22 cellular contexts compared by ENCODE assay signal in genomic region chr4:5957091-5957490, GRCh38.
DNase-seq lines count a peak whose midpoint lies in the region; ATAC-seq and TF ChIP-seq lines count a peak whose summit lies in the region.
"Had no signal": no experiment of that assay in that cellular context is flagged by ENCODE, and none has a peak within 500 bp of the region (broad histone marks: within the 10 kb centered on the region; RNA-seq: fewer than 3 reads in every experiment).

No MANE protein-coding gene starts in this region.

- H3K9me3 Mint-ChIP-seq in neural progenitor cell (no peaks in the 10 kb centered on the region), chondrocyte (ENCODE audit: low read depth) (no peaks in the 10 kb centered on the region)
- H3K9me3 Mint-ChIP-seq in stimulated activated memory B cell treated with anti-CD40 and anti-IgM and Interleukin-4, amounts not matched to agents 10 μg/mL and 1 μg/mL and 100 μg/mL, for 72 hours = no peaks in the 10 kb centered on the region
- H3K9me3 Mint-ChIP-seq: activated CD8-positive, alpha-beta T cell treated with anti-CD3 and anti-CD28 coated beads for 36 hours had no signal

- H3K79me2 ChIP-seq in neural progenitor cell (ENCODE audit: low read depth) = no peaks in the 10 kb centered on the region

- H3K36me3 ChIP-seq in neural progenitor cell = no peaks in the 10 kb centered on the region
- H3K36me3 ChIP-seq: brain microvascular endothelial cell, esophagus squamous epithelium, Peyer's patch, SJCRH30, stomach, tibial artery had no signal

- peak overlapping the region; percentile 42 for H2AFZ ChIP-seq in neural progenitor cell (replicated peaks)

- no peak overlapping the region for H3K9ac ChIP-seq in neural progenitor cell
- H3K9ac ChIP-seq: KMS-11 had no signal

- H3K4me1 ChIP-seq in neural progenitor cell = peaks cover 42% of the 10 kb centered on the region
- H3K4me1 ChIP-seq: Peyer's patch had no signal

- no peak overlapping the region for H3K27ac ChIP-seq in neural progenitor cell
- H3K27ac ChIP-seq: brain microvascular endothelial cell, esophagus squamous epithelium, KMS-11, Peyer's patch, SJCRH30, stomach, tibial artery had no signal

- no peaks in the 10 kb centered on the region for H4K20me1 ChIP-seq in neural progenitor cell (ENCODE audit: low read depth)

- H3K4me3 ChIP-seq in neural progenitor cell = no peak overlapping the region
- H3K4me3 ChIP-seq: Peyer's patch, SJCRH30, stomach, tibial artery had no signal

- no peak for ATAC-seq in stimulated activated memory B cell treated with anti-CD40 and anti-IgM and Interleukin-4, amounts not matched to agents 10 μg/mL and 1 μg/mL and 100 μg/mL, for 72 hours
- ATAC-seq: activated CD8-positive, alpha-beta T cell treated with anti-CD3 and anti-CD28 coated beads for 36 hours had no signal

- H3F3A ChIP-seq in neural progenitor cell (ENCODE audit: low read depth) = peaks cover 26% of the 10 kb centered on the region

- H3K27me3 Mint-ChIP-seq in neural progenitor cell (ENCODE audit: insufficient read depth, low read depth) = peaks cover 23% of the 10 kb centered on the region
- peaks cover 70% of the 10 kb centered on the region for H3K27me3 Mint-ChIP-seq in chondrocyte (ENCODE audit: low read depth)
- H3K27me3 Mint-ChIP-seq in stimulated activated memory B cell treated with anti-CD40 and anti-IgM and Interleukin-4, amounts not matched to agents 10 μg/mL and 1 μg/mL and 100 μg/mL, for 72 hours = no peaks in the 10 kb centered on the region
- H3K27me3 Mint-ChIP-seq: activated CD8-positive, alpha-beta T cell treated with anti-CD3 and anti-CD28 coated beads for 36 hours had no signal

- no peak overlapping the region for H3K4me3 Mint-ChIP-seq in neural progenitor cell
- no peak overlapping the region for H3K4me3 Mint-ChIP-seq in chondrocyte (ENCODE audit: unreplicated experiment)
- H3K4me3 Mint-ChIP-seq in stimulated activated memory B cell treated with anti-CD40 and anti-IgM and Interleukin-4, amounts not matched to agents 10 μg/mL and 1 μg/mL and 100 μg/mL, for 72 hours = no peak overlapping the region
- H3K4me3 Mint-ChIP-seq: activated CD8-positive, alpha-beta T cell treated with anti-CD3 and anti-CD28 coated beads for 36 hours had no signal

- peak overlapping the region; percentile 25 for H3K27ac Mint-ChIP-seq in neural progenitor cell
- no peak overlapping the region for H3K27ac Mint-ChIP-seq in chondrocyte (ENCODE audit: unreplicated experiment)
- H3K27ac Mint-ChIP-seq in stimulated activated memory B cell treated with anti-CD40 and anti-IgM and Interleukin-4, amounts not matched to agents 10 μg/mL and 1 μg/mL and 100 μg/mL, for 72 hours = no peak overlapping the region
- H3K27ac Mint-ChIP-seq: activated CD8-positive, alpha-beta T cell treated with anti-CD3 and anti-CD28 coated beads for 36 hours; CD8-positive, alpha-beta memory T cell; progenitor cell of endocrine pancreas had no signal

- peaks cover 36% of the 10 kb centered on the region for H3K4me1 Mint-ChIP-seq in neural progenitor cell
- no peaks in the 10 kb centered on the region for H3K4me1 Mint-ChIP-seq in chondrocyte (ENCODE audit: low read depth)
- H3K4me1 Mint-ChIP-seq in stimulated activated memory B cell treated with anti-CD40 and anti-IgM and Interleukin-4, amounts not matched to agents 10 μg/mL and 1 μg/mL and 100 μg/mL, for 72 hours = no peaks in the 10 kb centered on the region
- H3K4me1 Mint-ChIP-seq: CD8-positive, alpha-beta memory T cell had no signal

- no peaks in the 10 kb centered on the region for H3K9me3 ChIP-seq in neural progenitor cell (ENCODE audit: low read depth)
- H3K9me3 ChIP-seq: esophagus squamous epithelium, Peyer's patch, SJCRH30, stomach, tibial artery had no signal

- H3K36me3 Mint-ChIP-seq in neural progenitor cell (no peaks in the 10 kb centered on the region), chondrocyte (ENCODE audit: low read depth) (no peaks in the 10 kb centered on the region)
- H3K36me3 Mint-ChIP-seq in stimulated activated memory B cell treated with anti-CD40 and anti-IgM and Interleukin-4, amounts not matched to agents 10 μg/mL and 1 μg/mL and 100 μg/mL, for 72 hours = no peaks in the 10 kb centered on the region
- H3K36me3 Mint-ChIP-seq: CD8-positive, alpha-beta memory T cell had no signal

- H3K27me3 ChIP-seq in neural progenitor cell = no peaks in the 10 kb centered on the region
- H3K27me3 ChIP-seq: brain microvascular endothelial cell, Peyer's patch had no signal

- no peak for TF ChIP-seq CTCF in neural progenitor cell (IDR thresholded peaks at IDR 0.05)
- no peak for TF ChIP-seq CTCF in chondrocyte (IDR thresholded peaks at IDR 0.05)

- DNase-seq in DMS79 treated with DMSO at 0.1 percent for 48 hours (lab: John Stamatoyannopoulos, UW) = peak; percentile 21
- no peak for DNase-seq in DMS79 (lab: John Stamatoyannopoulos, UW)
- peak; percentile 46 for DNase-seq in NCI-H1694 (lab: John Stamatoyannopoulos, UW)
- DNase-seq in ecto neural progenitor cell (ENCODE audit: low spot score) = peak; percentile 42
- DNase-seq in neural progenitor cell (ENCODE audit: low spot score) = no peak
- no peak for DNase-seq in chondrocyte (ENCODE audit: low spot score)
- DNase-seq in activated CD4-positive, alpha-beta T cell treated with anti-CD3 and anti-CD28 coated beads for 1 hour = no peak
- DNase-seq: activated CD4-positive, CD25-positive, alpha-beta regulatory T cell treated with anti-CD3 and anti-CD28 coated beads, Interleukin-2, amount 50 U/mL, for 72 hours; activated CD8-positive, alpha-beta T cell treated with anti-CD3 and anti-CD28 coated beads for 36 hours; activated gamma-delta T cell treated with Interleukin-2 at 50 U/mL for 16 hours; brain microvascular endothelial cell; CD8-positive, alpha-beta memory T cell; DND-41; esophagus squamous epithelium; GOT3; tibial artery had no signal

- H3K4me2 ChIP-seq in neural progenitor cell = peak overlapping the region; percentile 12
- H3K4me2 ChIP-seq: KMS-11 had no signal

Comparison
In these comparisons a context has a peak if more than half of its experiments do, and no peak if none do; other contexts are left out.
1. DNase-seq: peak in DMS79 treated with DMSO at 0.1 percent for 48 hours (single experiment), NCI-H1694 (single experiment) and ecto neural progenitor cell (single experiment); none in DMS79 (single experiment), neural progenitor cell (single experiment), chondrocyte (single experiment) and activated CD4-positive, alpha-beta T cell treated with anti-CD3 and anti-CD28 coated beads for 1 hour (single experiment).